In the genomic region with DNA sequence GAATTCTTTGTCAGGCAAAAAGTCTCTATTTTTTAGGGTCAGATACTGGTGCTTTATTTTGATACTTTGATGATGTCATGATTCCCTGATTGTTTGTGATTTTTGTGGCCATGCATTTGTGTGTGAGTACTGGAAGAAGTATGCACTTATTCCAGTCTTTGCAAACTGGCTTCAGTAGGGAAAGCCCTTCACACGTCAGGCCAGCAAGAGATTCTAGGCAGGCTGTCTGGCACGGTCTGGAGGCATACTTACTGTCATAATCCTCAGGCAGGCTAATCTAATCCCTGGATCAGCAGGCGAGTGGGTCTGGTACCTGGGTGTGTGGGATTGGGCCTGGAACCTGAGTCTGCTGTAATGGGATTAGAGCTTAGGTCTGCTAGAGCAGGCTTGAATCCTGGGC, we compare ENCODE assay signal across 22 cellular contexts.
DNase-seq lines count a peak whose midpoint lies in the region; ATAC-seq and TF ChIP-seq lines count a peak whose summit lies in the region.
"Had no signal": no experiment of that assay in that cellular context is flagged by ENCODE, and none has a peak within 500 bp of the region (broad histone marks: within the 10 kb centered on the region; RNA-seq: fewer than 3 reads in every experiment).

No MANE protein-coding gene starts in this region.

- H3K4me3 ChIP-seq in mucosa of descending colon = no peak overlapping the region
- H3K4me3 ChIP-seq: A549, K562, thoracic aorta had no signal

- peak; percentile 70 for DNase-seq in AG08395 (ENCODE audit: low spot score)
- DNase-seq in GM04504 (ENCODE audit: low read depth) = peak; percentile 80
- peak; percentile 29 for DNase-seq in amniotic epithelial cell (ENCODE audit: low read depth)
- peak; percentile 43 for DNase-seq in hepatic stellate cell (ENCODE audit: low spot score)
- DNase-seq in mucosa of descending colon = no peak
- DNase-seq in middle frontal gyrus (ENCODE audit: extremely low spot score, low spot score) = no peak
- no peak for DNase-seq in NCI-H510A treated with DMSO at 0.1 percent for 48 hours (lab: John Stamatoyannopoulos, UW)
- DNase-seq: activated CD4-positive, alpha-beta T cell treated with anti-CD3 and anti-CD28 coated beads, Interleukin-2, amount 10 ng/mL, durations not matched to agents 24 days and 14 days; activated CD8-positive, alpha-beta memory T cell treated with anti-CD3 and anti-CD28 coated beads, Interleukin-2, amount 10 ng/mL, durations not matched to agents 7 days and 5 days; central memory CD4-positive, alpha-beta T cell; DMS 273 treated with DMSO at 0.1 percent for 48 hours; left colon; NCI-H2029 treated with DMSO at 0.1 percent for 48 hours; nephron progenitor cell; Right ventricle myocardium superior; stimulated activated CD4-positive, alpha-beta T cell treated with anti-CD3 and anti-CD28 coated beads, Interleukin-2, amount 100 ng/mL, for 24 hours; stimulated activated naive CD4-positive, alpha-beta T cell; T-cell had no signal

- TF ChIP-seq CTCF in mucosa of descending colon (IDR thresholded peaks at IDR 0.05) = no peak

- intact Hi-C loops in mucosa of descending colon (cut with DNase I, micrococcal nuclease) = no loop called here

- H3K9me3 ChIP-seq in mucosa of descending colon = no peaks in the 10 kb centered on the region
- H3K9me3 ChIP-seq: A549, thoracic aorta had no signal

- H3K4me1 ChIP-seq in mucosa of descending colon (ENCODE audit: low read depth) = no peaks in the 10 kb centered on the region
- H3K4me1 ChIP-seq: A549 had no signal

- no peaks in the 10 kb centered on the region for H3K36me3 ChIP-seq in mucosa of descending colon (ENCODE audit: low read depth)
- H3K36me3 ChIP-seq: thoracic aorta had no signal

- ATAC-seq in mucosa of descending colon (no peak), HG03439 (IDR thresholded peaks at IDR 0.05; ENCODE audit: unreplicated experiment) (no peak)
- ATAC-seq: A549; activated CD8-positive, alpha-beta memory T cell treated with anti-CD3 and anti-CD28 coated beads, Interleukin-2, amount 10 ng/mL, durations not matched to agents 7 days and 5 days; K562; left colon; T-cell had no signal

Comparison
In these comparisons a context has a peak if more than half of its experiments do, and no peak if none do; other contexts are left out.
1. DNase-seq: peak in AG08395 (single experiment), GM04504 (single experiment), amniotic epithelial cell (single experiment) and hepatic stellate cell (single experiment); none in mucosa of descending colon (0 of 3), middle frontal gyrus (single experiment) and NCI-H510A treated with DMSO at 0.1 percent for 48 hours (single experiment).